ENCODE assay signal across 8 cellular contexts in the genomic region with DNA sequence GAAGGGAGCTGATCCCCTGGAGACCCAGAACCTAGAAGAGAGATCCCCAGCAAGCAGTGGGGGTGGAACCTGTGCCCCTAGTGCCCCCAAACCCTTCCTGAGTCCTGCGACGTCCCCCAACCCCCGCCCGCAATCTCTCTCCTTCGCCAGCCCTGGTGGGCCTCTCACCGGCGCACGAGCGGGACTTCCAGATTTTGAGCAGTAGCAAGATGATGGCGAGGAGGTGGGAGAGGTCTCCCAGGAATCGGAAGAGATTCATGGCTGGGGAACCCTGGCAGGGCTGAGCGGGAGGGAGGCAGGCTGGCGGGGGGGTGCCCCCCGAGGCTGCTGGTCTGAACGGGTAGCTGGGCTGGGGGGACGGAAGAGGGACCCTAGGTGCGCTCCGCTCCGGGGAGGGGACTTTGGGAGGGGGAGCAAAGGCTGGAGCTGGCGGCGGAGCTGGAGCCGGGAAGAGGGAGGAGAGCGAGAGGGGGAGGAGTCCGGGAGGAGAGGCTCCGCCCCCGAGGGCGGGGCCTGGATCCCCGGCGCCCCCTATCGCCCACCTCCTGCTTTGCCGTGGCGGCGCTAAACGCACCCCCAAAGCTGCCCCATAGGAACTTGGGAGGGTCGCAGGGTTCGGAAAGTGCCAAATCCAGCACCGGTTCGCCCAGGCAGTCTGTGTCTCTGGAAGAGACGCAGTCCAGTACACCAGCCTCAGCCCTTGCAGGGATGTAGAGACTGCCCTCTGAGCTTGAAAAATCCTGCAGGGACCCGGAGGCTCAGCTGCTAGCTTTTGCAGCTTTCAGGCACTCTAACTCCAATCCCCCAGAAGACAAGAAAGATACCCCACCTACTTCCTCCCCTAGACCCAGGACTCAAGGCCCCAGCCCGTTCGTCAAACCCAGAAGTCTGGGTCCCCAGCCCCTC. TPM values are rescaled to one million over a fixed set of nuclear protein-coding genes. Genes with fewer than 3 reads are reported as not detected.
DNase-seq lines count a peak whose midpoint lies in the region; ATAC-seq, FAIRE-seq and TF ChIP-seq lines count a peak whose summit lies in the region.

Gene KDELR1, minus strand, starts transcription at position 452 of the 906 bp plus-strand sequence. Its CDS starts 193 bp downstream, at position 259.

- DNase-seq in AG08396 (ENCODE audit: low spot score) = peak; percentile 94
- peak; percentile 61 to 75 for DNase-seq in HL-60 (ENCODE audit: low read depth in 1 of 2, low spot score in 1 of 2)
- DNase-seq in RCC 7860 (ENCODE audit: low spot score) = peak; percentile 38
- peak; percentile 59 for DNase-seq in activated effector memory CD4-positive, alpha-beta T cell treated with Interleukin-2 at 50 U/mL for 16 hours
- DNase-seq in fibroblast of pulmonary artery (ENCODE audit: low read depth) = peak; percentile 75
- peak; percentile 78 for DNase-seq in natural killer cell treated with Interleukin-12 subunit alpha and Interleukin-12 subunit beta and Interleukin-15 and Interleukin-18, amount 100 ng/mL, for 72 hours (ENCODE audit: low spot score)
- DNase-seq in stromal cell of bone marrow (ENCODE audit: low read depth) = peak; percentile 39

- peak within 1 kb of the TSS; percentile 79 for H3K4me3 ChIP-seq in HL-60 (replicated peaks; ENCODE audit: insufficient read depth, low read length)
- peak within 1 kb of the TSS; percentile 97 for H3K4me3 ChIP-seq in fibroblast of pulmonary artery (replicated peaks; ENCODE audit: low read depth, low read length)

- H3K4me1 Mint-ChIP-seq in natural killer cell treated with Interleukin-12 subunit alpha and Interleukin-12 subunit beta and Interleukin-15 and Interleukin-18, amount 100 ng/mL, for 72 hours (ENCODE audit: low read depth in 2 of 2) = peaks cover 15 to 23% of the 10 kb centered on the region in 2 donors

- peaks cover 8% of the 10 kb centered on the region for H3K36me3 Mint-ChIP-seq in natural killer cell treated with Interleukin-12 subunit alpha and Interleukin-12 subunit beta and Interleukin-15 and Interleukin-18, amount 100 ng/mL, for 72 hours

- ATAC-seq in natural killer cell treated with Interleukin-12 subunit alpha and Interleukin-12 subunit beta and Interleukin-15 and Interleukin-18, amount 100 ng/mL, for 72 hours = peak; percentile 89 to 94

- FAIRE-seq in RCC 7860 (lab: Jason Lieb, UNC) = no peak

- peaks cover 19 to 23% of the 10 kb centered on the region in 2 donors for H3K27me3 Mint-ChIP-seq in natural killer cell treated with Interleukin-12 subunit alpha and Interleukin-12 subunit beta and Interleukin-15 and Interleukin-18, amount 100 ng/mL, for 72 hours

- peak within 1 kb of the TSS; percentile 81 for H3K27ac ChIP-seq in HL-60 (replicated peaks)

- TF ChIP-seq POLR2A in GM18526 (IDR thresholded peaks at IDR 0.05; ENCODE audit: extremely low read depth, insufficient read length) = peak; percentile 54

- no peaks in the 10 kb centered on the region for H3K9me3 Mint-ChIP-seq in natural killer cell treated with Interleukin-12 subunit alpha and Interleukin-12 subunit beta and Interleukin-15 and Interleukin-18, amount 100 ng/mL, for 72 hours

- TF ChIP-seq CTCF in HL-60 (IDR thresholded peaks at IDR 0.05; ENCODE audit: insufficient read depth, low read length) = peak; percentile 94
- peak; percentile 90 for TF ChIP-seq CTCF in fibroblast of pulmonary artery (IDR thresholded peaks at IDR 0.05; ENCODE audit: low read length, missing control alignments)

- peak within 1 kb of the TSS; percentile 97 for H3K4me3 Mint-ChIP-seq in natural killer cell treated with Interleukin-12 subunit alpha and Interleukin-12 subunit beta and Interleukin-15 and Interleukin-18, amount 100 ng/mL, for 72 hours

- H3K27me3 ChIP-seq in HL-60 (ENCODE audit: insufficient read depth, poor library complexity, severe bottlenecking) = peaks cover 39% of the 10 kb centered on the region

- H3K27ac Mint-ChIP-seq in natural killer cell treated with Interleukin-12 subunit alpha and Interleukin-12 subunit beta and Interleukin-15 and Interleukin-18, amount 100 ng/mL, for 72 hours = peak within 1 kb of the TSS; percentile 93

RNA-seq across cellular contexts. Expression of gene KDELR1, which starts in this region (rescaled TPM):
- 10 to 100 TPM; 64.4 to 80.9 TPM for total RNA-seq in natural killer cell treated with Interleukin-12 subunit alpha and Interleukin-12 subunit beta and Interleukin-15 and Interleukin-18, amount 100 ng/mL, for 72 hours

Comparison
In these comparisons a context has a peak if more than half of its experiments do, and no peak if none do; other contexts are left out.
1. Peak in every context shown above with its lines: DNase-seq, ATAC-seq, H3K4me3 ChIP-seq and H3K27ac ChIP-seq.
2. DNase-seq: peak in every context shown above with its lines; median percentile 94 in AG08396; 78 in natural killer cell treated with Interleukin-12 subunit alpha and Interleukin-12 subunit beta and Interleukin-15 and Interleukin-18, amount 100 ng/mL, for 72 hours; 75 in fibroblast of pulmonary artery; 68 in HL-60; 59 in activated effector memory CD4-positive, alpha-beta T cell treated with Interleukin-2 at 50 U/mL for 16 hours; 39 in stromal cell of bone marrow; 38 in RCC 7860.